ENCODE assay signal across 9 cellular contexts in the genomic region with DNA sequence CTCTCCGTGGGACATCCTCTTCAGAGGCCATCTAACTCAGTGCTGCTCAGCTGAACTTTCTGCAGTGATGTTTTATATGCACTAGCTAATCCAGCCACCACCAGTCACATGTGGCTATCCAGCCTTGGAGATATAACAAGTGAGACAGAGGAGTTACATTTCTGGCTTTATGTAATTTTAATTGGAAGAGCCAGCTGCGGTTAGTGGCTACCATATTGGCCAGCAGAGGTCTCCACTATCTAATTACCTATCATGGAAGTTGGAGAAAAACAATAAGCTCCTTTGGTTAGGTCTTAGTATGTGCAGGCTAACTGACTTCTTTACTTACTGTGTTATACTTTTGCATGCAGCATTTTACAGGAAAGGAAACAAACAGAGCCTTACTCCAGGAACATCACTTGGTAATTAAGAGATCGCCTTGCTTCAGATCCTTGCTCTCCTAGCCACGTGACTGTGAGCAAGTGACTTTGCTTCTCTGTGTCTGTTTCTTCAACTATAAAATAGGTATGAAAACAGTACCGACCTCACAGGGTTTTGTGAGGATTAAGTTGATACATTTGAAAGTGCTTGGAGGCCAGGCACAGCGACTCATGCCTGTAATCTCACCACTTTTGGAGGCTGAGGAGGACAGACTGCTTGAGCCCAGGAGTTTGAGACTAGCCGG.
DNase-seq lines count a peak whose midpoint lies in the region; ATAC-seq and TF ChIP-seq lines count a peak whose summit lies in the region.
"Had no signal": no experiment of that assay in that cellular context is flagged by ENCODE, and none has a peak within 500 bp of the region (broad histone marks: within the 10 kb centered on the region; RNA-seq: fewer than 3 reads in every experiment).

No MANE protein-coding gene starts in this region.

- H3K9ac ChIP-seq in DND-41 (ENCODE audit: low read depth, low read length) = no peak overlapping the region

- H3K36me3 ChIP-seq in DND-41 (ENCODE audit: insufficient read depth, low read length) (no peaks in the 10 kb centered on the region), RWPE2 (ENCODE audit: low read depth) (no peaks in the 10 kb centered on the region)

- no peaks in the 10 kb centered on the region for H4K20me1 ChIP-seq in DND-41 (ENCODE audit: insufficient read depth, low read length)

- peak; percentile 43 for TF ChIP-seq RAD21 in Ishikawa (IDR thresholded peaks at IDR 0.05; ENCODE audit: low read depth)

- no peak overlapping the region for H2AFZ ChIP-seq in DND-41 (ENCODE audit: low read depth, low read length)

- H3K79me2 ChIP-seq in DND-41 (ENCODE audit: insufficient read depth, low read length) = no peaks in the 10 kb centered on the region

- no peaks in the 10 kb centered on the region for H3K4me1 ChIP-seq in DND-41 (ENCODE audit: insufficient read depth, low read length)
- no peaks in the 10 kb centered on the region for H3K4me1 ChIP-seq in RWPE2 (ENCODE audit: insufficient read depth, poor library complexity, severe bottlenecking)

- TF ChIP-seq CTCF in DND-41 (IDR thresholded peaks at IDR 0.05; ENCODE audit: borderline replicate concordance, extremely low read depth, low read length, poor library complexity, severe bottlenecking) = peak; percentile 62
- peak; percentile 79 for TF ChIP-seq CTCF in RWPE2 (IDR thresholded peaks at IDR 0.05; ENCODE audit: poor library complexity, severe bottlenecking)
- TF ChIP-seq CTCF in fibroblast of pulmonary artery (IDR thresholded peaks at IDR 0.05; ENCODE audit: low read length, missing control alignments) = peak; percentile 82

- no peak for TF ChIP-seq POLR2A in GM18505 (IDR thresholded peaks at IDR 0.05; ENCODE audit: borderline replicate concordance, extremely low read depth, insufficient read depth, insufficient read length)

- H3K4me3 ChIP-seq in DND-41 (ENCODE audit: low read depth in 1 of 2, low read length in 2 of 2) (no peak overlapping the region), RWPE2 (ENCODE audit: severe bottlenecking) (no peak overlapping the region), fibroblast of pulmonary artery (replicated peaks; ENCODE audit: low read depth, low read length) (no peak overlapping the region)

- ATAC-seq in DND-41 (ENCODE audit: insufficient read depth, low read depth) = no peak
- ATAC-seq in RWPE2 (ENCODE audit: low read depth) = peak; percentile 48
- no peak for ATAC-seq in GM18505 (IDR thresholded peaks at IDR 0.05; ENCODE audit: unreplicated experiment)
- ATAC-seq in HG03521 (IDR thresholded peaks at IDR 0.05; ENCODE audit: unreplicated experiment) = no peak

- H3K27me3 ChIP-seq in DND-41 (ENCODE audit: insufficient read depth, low read length, poor library complexity) (peaks cover 3% of the 10 kb centered on the region), RWPE2 (ENCODE audit: insufficient read depth, poor library complexity, severe bottlenecking) (peaks cover 34% of the 10 kb centered on the region)

- H3K9me3 ChIP-seq in DND-41 (ENCODE audit: insufficient read depth, low read length, severe bottlenecking) (no peaks in the 10 kb centered on the region), RWPE2 (ENCODE audit: severe bottlenecking) (no peaks in the 10 kb centered on the region)

- DNase-seq in DND-41 = no peak
- DNase-seq in RWPE2 (ENCODE audit: low spot score) = no peak
- DNase-seq in fibroblast of pulmonary artery (ENCODE audit: low read depth) = peak; percentile 69
- DNase-seq in pons (ENCODE audit: low spot score) = peak; percentile 72
- no peak for DNase-seq in cortex of kidney (lab: John Stamatoyannopoulos, UW)
- DNase-seq: activated B cell treated with CpG ODN at 0.5 μM for 24 hours had no signal

- TF ChIP-seq EP300 in Ishikawa (IDR thresholded peaks at IDR 0.05; ENCODE audit: borderline replicate concordance) = no peak

- H3K27ac ChIP-seq in DND-41 (ENCODE audit: low read length) = no peak overlapping the region
- H3K27ac ChIP-seq in RWPE2 (ENCODE audit: poor library complexity, severe bottlenecking) = no peak overlapping the region

- H3K4me2 ChIP-seq in DND-41 (ENCODE audit: insufficient read depth, low read length) = no peak overlapping the region

TF ChIP-seq in Ishikawa, 13 proteins besides CTCF, POLR2A, EP300 and RAD21:
- TF ChIP-seq, protein P1, sequence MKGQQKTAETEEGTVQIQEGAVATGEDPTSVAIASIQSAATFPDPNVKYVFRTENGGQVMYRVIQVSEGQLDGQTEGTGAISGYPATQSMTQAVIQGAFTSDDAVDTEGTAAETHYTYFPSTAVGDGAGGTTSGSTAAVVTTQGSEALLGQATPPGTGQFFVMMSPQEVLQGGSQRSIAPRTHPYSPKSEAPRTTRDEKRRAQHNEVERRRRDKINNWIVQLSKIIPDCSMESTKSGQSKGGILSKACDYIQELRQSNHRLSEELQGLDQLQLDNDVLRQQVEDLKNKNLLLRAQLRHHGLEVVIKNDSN (IDR thresholded peaks at IDR 0.05) = peak; percentile 31; the same call in 1 of the 2 replicates
- no peak for TF ChIP-seq FOXM1 (IDR thresholded peaks at IDR 0.05; ENCODE audit: borderline replicate concordance, low read depth)

Comparison
In these comparisons a context has a peak if more than half of its experiments do, and no peak if none do; other contexts are left out.
1. DNase-seq: peak in fibroblast of pulmonary artery (single experiment) and pons (single experiment); none in DND-41 (single experiment), RWPE2 (single experiment) and cortex of kidney (single experiment).
2. Peak in every context shown above with its lines, with median percentiles within 50 percentile points of each other: CTCF ChIP-seq.